In genomic region chr15:76169792-76170425, GRCh38 we compare ENCODE assay signal across 21 cellular contexts.
A peak's percentile ranks its signal among the peaks of the same experiment; 100 is the strongest.
DNase-seq lines count a peak whose midpoint lies in the region; ATAC-seq and TF ChIP-seq lines count a peak whose summit lies in the region.
"Had no signal": no experiment of that assay in that cellular context is flagged by ENCODE, and none has a peak within 500 bp of the region (broad histone marks: within the 10 kb centered on the region; RNA-seq: fewer than 3 reads in every experiment).

No MANE protein-coding gene starts in this region.

- H3K79me1 ChIP-seq in neuronal stem cell (ENCODE audit: low read depth, low read length), result no peaks in the 10 kb centered on the region

- H2BK15ac ChIP-seq in neuronal stem cell (ENCODE audit: low read length), result no peak overlapping the region

- H2BK12ac ChIP-seq in neuronal stem cell (ENCODE audit: low read length), result no peak overlapping the region

- H3K4me1 ChIP-seq in Loucy (ENCODE audit: insufficient read depth, low read length, poor library complexity, severe bottlenecking) (no peaks in the 10 kb centered on the region), esophagus squamous epithelium (peaks cover 0 to 16% (median 5%) of the 10 kb centered on the region in 3 donors), neuronal stem cell (ENCODE audit: control insufficient read depth in 2 of 2, insufficient read depth in 1 of 2, low read depth in 1 of 2, low read length in 2 of 2) (no peaks in the 10 kb centered on the region)
- H3K4me1 ChIP-seq: body of pancreas had no signal

- H3K27ac Mint-ChIP-seq in T-cell, result no peak overlapping the region
- H3K27ac Mint-ChIP-seq: IgD-negative memory B cell; natural killer cell; stimulated activated naive CD8-positive, alpha-beta T cell treated with anti-CD3 and anti-CD28 coated beads, Interleukin-15, amount 100 ng/mL, for 72 hours had no signal

- H3K4me1 Mint-ChIP-seq in T-cell, result no peaks in the 10 kb centered on the region
- H3K4me1 Mint-ChIP-seq: IgD-negative memory B cell; natural killer cell; stimulated activated naive CD8-positive, alpha-beta T cell treated with anti-CD3 and anti-CD28 coated beads, Interleukin-15, amount 100 ng/mL, for 72 hours had no signal

- TF ChIP-seq POLR2A in esophagus squamous epithelium (IDR thresholded peaks at IDR 0.05), result no peak

- CTCF ChIA-PET in T-cell (lab: Charles Lee), result interaction anchor here in 1 of 2 donors (1.0 kb wide), 1 partner anchor 20 kb away, joined by 3 read pairs; no protein-coding TSS in a partner anchor

- no peak overlapping the region for H2BK5ac ChIP-seq in neuronal stem cell (ENCODE audit: low read length)

- H3K36me3 Mint-ChIP-seq in T-cell, result no peaks in the 10 kb centered on the region
- H3K36me3 Mint-ChIP-seq: IgD-negative memory B cell, natural killer cell had no signal

- peak overlapping the region; percentile 28 for H4K91ac ChIP-seq in neuronal stem cell (ENCODE audit: low read depth, low read length, poor library complexity)

- peak overlapping the region; percentile 83 for H3K14ac ChIP-seq in neuronal stem cell (ENCODE audit: low read length)

- peak overlapping the region; percentile 29 for H3K4ac ChIP-seq in neuronal stem cell (ENCODE audit: low read length)

- H3K4me2 ChIP-seq in Loucy (ENCODE audit: low read depth, low read length, poor library complexity, severe bottlenecking) (no peak overlapping the region), neuronal stem cell (ENCODE audit: insufficient read depth, low read length, poor library complexity, severe bottlenecking) (no peak overlapping the region)

- H3K9me3 ChIP-seq in Loucy (ENCODE audit: insufficient read depth, low read depth, low read length), result no peaks in the 10 kb centered on the region
- H3K9me3 ChIP-seq in esophagus squamous epithelium, result no peaks in the 10 kb centered on the region
- H3K9me3 ChIP-seq in neuronal stem cell (replicated peaks in 1 of 2; ENCODE audit: control insufficient read depth in 2 of 2, insufficient read depth in 1 of 2, low read depth in 1 of 2, low read length in 2 of 2), result peaks cover 0 to 4% of the 10 kb centered on the region in 2 donors
- H3K9me3 ChIP-seq: body of pancreas, psoas muscle had no signal

- TF ChIP-seq CTCF in Loucy (conservative IDR thresholded peaks at IDR 0.05; ENCODE audit: low read length) (no peak), esophagus squamous epithelium (IDR thresholded peaks at IDR 0.05) (no peak)

- peak overlapping the region; percentile 77 for H2AK5ac ChIP-seq in neuronal stem cell (ENCODE audit: low read depth, low read length)

- H2AFZ ChIP-seq in Loucy (ENCODE audit: low read length) (peak overlapping the region; percentile 79), neuronal stem cell (ENCODE audit: low read length) (no peak overlapping the region)

- ATAC-seq in T-cell (replicated peaks in 1 of 4), result no peak
- ATAC-seq in GM18907 (IDR thresholded peaks at IDR 0.05; ENCODE audit: unreplicated experiment), result no peak
- ATAC-seq: body of pancreas, natural killer cell had no signal

- H3K36me3 ChIP-seq in Loucy (ENCODE audit: insufficient read depth, low read length), result no peaks in the 10 kb centered on the region
- no peaks in the 10 kb centered on the region for H3K36me3 ChIP-seq in esophagus squamous epithelium
- H3K36me3 ChIP-seq in neuronal stem cell (replicated peaks in 1 of 2; ENCODE audit: control insufficient read depth in 2 of 2, insufficient read depth in 2 of 2, low read length in 2 of 2), result no peaks in the 10 kb centered on the region

- H3K27me3 ChIP-seq in Loucy (ENCODE audit: insufficient read depth, low read length, poor library complexity, severe bottlenecking) (no peaks in the 10 kb centered on the region), esophagus squamous epithelium (no peaks in the 10 kb centered on the region), neuronal stem cell (ENCODE audit: control insufficient read depth in 3 of 3, insufficient read depth in 3 of 3, low read depth in 1 of 3, low read length in 3 of 3) (peaks cover 0 to 6% (median 0%) of the 10 kb centered on the region in 3 experiments)
- H3K27me3 ChIP-seq: body of pancreas had no signal

- H3F3A ChIP-seq in Loucy (ENCODE audit: low read depth), result no peaks in the 10 kb centered on the region

- H3K27me3 Mint-ChIP-seq in T-cell, result peaks cover 4 to 5% of the 10 kb centered on the region in 2 donors
- H3K27me3 Mint-ChIP-seq: IgD-negative memory B cell had no signal

- H3K18ac ChIP-seq in neuronal stem cell (ENCODE audit: low read length), result peak overlapping the region; percentile 64

- H3K4me3 ChIP-seq in Loucy (ENCODE audit: low read length, poor library complexity, severe bottlenecking) (no peak overlapping the region), esophagus squamous epithelium (no peak overlapping the region), neuronal stem cell (ENCODE audit: low read length in 2 of 2) (no peak overlapping the region)
- H3K4me3 ChIP-seq: body of pancreas, psoas muscle had no signal

- peak; percentile 37 for DNase-seq in AG08396 (ENCODE audit: low spot score)
- no peak for DNase-seq in esophagus squamous epithelium (lab: John Stamatoyannopoulos, UW)
- no peak for DNase-seq in neuronal stem cell (ENCODE audit: low spot score)
- DNase-seq in NCI-H82 (lab: John Stamatoyannopoulos, UW), result no peak
- DNase-seq in T-cell, result no peak
- DNase-seq in superior temporal gyrus (ENCODE audit: extremely low spot score), result no peak
- DNase-seq: activated CD4-positive, alpha-beta T cell treated with anti-CD3 and anti-CD28 coated beads for 48 hours; activated naive CD4-positive, alpha-beta T cell; body of pancreas; cortex of kidney; natural killer cell; NCI-H1092; NCI-H2107; NCI-H69; PC-3; stimulated activated CD4-positive, alpha-beta T cell treated with anti-CD3 and anti-CD28 coated beads, Interleukin-15, amount 100 ng/mL, for 24 hours; stimulated activated naive CD8-positive, alpha-beta T cell treated with anti-CD3 and anti-CD28 coated beads, Interleukin-15, amount 100 ng/mL, for 72 hours had no signal

- POLR2A ChIA-PET in T-cell (lab: Charles Lee), result no interaction called here

- H3K9ac ChIP-seq in Loucy (ENCODE audit: low read depth, low read length, poor library complexity, severe bottlenecking), result no peak overlapping the region
- no peak overlapping the region for H3K9ac ChIP-seq in neuronal stem cell (ENCODE audit: low read depth, low read length, poor library complexity)

- no peak overlapping the region for H4K8ac ChIP-seq in neuronal stem cell (ENCODE audit: low read depth, low read length)

- H3K79me2 ChIP-seq in Loucy (ENCODE audit: insufficient read depth, low read length), result no peaks in the 10 kb centered on the region

- H3K27ac ChIP-seq in esophagus squamous epithelium (peak overlapping the region in 3 of 4 donors; percentile 34 to 62 (median 39)), neuronal stem cell (replicated peaks; ENCODE audit: low read length) (no peak overlapping the region)
- H3K27ac ChIP-seq: body of pancreas, psoas muscle had no signal

- no peaks in the 10 kb centered on the region for H3K9me3 Mint-ChIP-seq in T-cell
- H3K9me3 Mint-ChIP-seq: natural killer cell; stimulated activated naive CD8-positive, alpha-beta T cell treated with anti-CD3 and anti-CD28 coated beads, Interleukin-15, amount 100 ng/mL, for 72 hours had no signal

- intact Hi-C loops in esophagus squamous epithelium (cut with DNase I), result no loop called here

- WGBS in esophagus squamous epithelium, 2 donors, result 52 to 67% methylated on average over 9 to 10 of the region's 10 CpGs
- WGBS in neuronal stem cell (ENCODE audit: extremely low coverage in 2 of 2, insufficient read length in 2 of 2, insufficient replicate concordance in 1 of 2), 2 donors, result no CpG with 5 or more reads among the region's 10 CpGs

- peak overlapping the region; percentile 27 for H3K23ac ChIP-seq in neuronal stem cell (ENCODE audit: low read depth, low read length, poor library complexity)

- H4K20me1 ChIP-seq in Loucy (ENCODE audit: insufficient read depth, low read length, poor library complexity, severe bottlenecking), result no peaks in the 10 kb centered on the region

- H3K4me3 Mint-ChIP-seq in T-cell, result no peak overlapping the region
- H3K4me3 Mint-ChIP-seq: IgD-negative memory B cell; natural killer cell; stimulated activated naive CD8-positive, alpha-beta T cell treated with anti-CD3 and anti-CD28 coated beads, Interleukin-15, amount 100 ng/mL, for 72 hours had no signal

- H3K9me2 ChIP-seq in Loucy (replicated peaks; ENCODE audit: low read depth, low read length), result no peaks in the 10 kb centered on the region

- H2BK120ac ChIP-seq in neuronal stem cell (ENCODE audit: low read depth, low read length), result peak overlapping the region; percentile 27
